ENCODE assay signal across 8 cellular contexts in the genomic region with DNA sequence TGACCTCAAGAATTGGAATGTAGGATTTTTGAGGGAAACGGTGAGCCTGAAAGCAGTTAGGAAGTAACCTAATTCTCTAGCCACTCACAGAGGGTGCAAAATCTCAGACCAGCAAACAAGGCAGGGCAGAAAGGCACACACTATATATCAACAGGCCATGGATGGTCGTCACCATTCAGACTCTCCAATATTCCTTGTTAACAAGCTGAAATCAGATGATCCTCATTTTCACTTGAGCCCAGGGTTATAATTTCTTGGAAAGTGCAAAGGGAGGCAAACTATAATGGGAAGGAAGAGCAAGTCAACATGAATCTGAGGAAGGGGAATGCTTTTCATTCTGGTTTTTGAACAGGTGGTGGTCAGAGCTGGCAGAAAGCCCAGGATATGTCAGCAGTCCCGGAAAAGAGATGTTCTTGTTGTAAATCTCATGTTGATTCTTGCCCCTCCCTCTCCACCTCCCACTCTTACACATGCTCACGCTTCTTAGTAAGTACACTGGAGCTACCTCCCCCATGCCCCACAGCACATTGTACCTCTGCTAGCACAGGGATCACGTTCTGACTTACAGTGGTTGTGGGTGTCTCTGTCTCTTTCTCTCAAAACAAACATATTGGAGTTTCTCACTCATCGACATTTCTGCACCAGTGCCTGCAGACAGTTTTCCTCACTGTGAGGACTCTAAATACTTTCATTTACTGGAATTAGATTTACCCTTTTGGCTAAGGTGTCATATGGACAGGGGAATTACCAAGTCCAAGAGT.
DNase-seq lines count a peak whose midpoint lies in the region; ATAC-seq and TF ChIP-seq lines count a peak whose summit lies in the region.

No MANE protein-coding gene starts in this region.

- in situ Hi-C loops in ACHN (cut with HindIII; ENCODE audit: low pct_ligation_motif_present, low pct_unique_long_range_greater_than_20kb, low sequenced_read_pairs), result no loop called here

- POLR2A ChIA-PET in WTC11 (lab: Charles Lee), result no interaction called here

- H3K27me3 Mint-ChIP-seq in WTC11 (ENCODE audit: low read depth), result no peaks in the 10 kb centered on the region

- H3K4me1 Mint-ChIP-seq in WTC11, result peaks cover 36% of the 10 kb centered on the region

- peak; percentile 25 for DNase-seq in NCI-H1694 (lab: John Stamatoyannopoulos, UW)
- no peak for DNase-seq in WTC11 (ENCODE audit: low spot score)
- DNase-seq in foreskin fibroblast, result peak; percentile 50 to 66
- DNase-seq in stimulated activated CD4-positive, alpha-beta T cell treated with anti-CD3 and anti-CD28 coated beads, Interleukin-1b, Interleukin-23, amount 100 ng/mL, for 48 hours, result peak; percentile 69
- no peak for DNase-seq in ACHN
- no peak for DNase-seq in epidermal melanocyte (ENCODE audit: insufficient read length, low spot score)

- H3K27ac Mint-ChIP-seq in WTC11, result peak overlapping the region; percentile 34; the same call in 1 of the 2 replicates

- H3K9me3 Mint-ChIP-seq in WTC11, result peaks cover 19% of the 10 kb centered on the region

- H3K36me3 Mint-ChIP-seq in WTC11, result peaks cover 9% of the 10 kb centered on the region

- ATAC-seq in GM18498 (IDR thresholded peaks at IDR 0.05; ENCODE audit: unreplicated experiment) (peak; percentile 69), HG02763 (IDR thresholded peaks at IDR 0.05; ENCODE audit: unreplicated experiment) (peak; percentile 53), WTC11 (no peak)

- CTCF ChIA-PET in WTC11 (lab: Charles Lee), result interaction anchor here (0.7 kb wide), 1 partner anchor 138 kb away, joined by 3 read pairs; no protein-coding TSS in a partner anchor

- TF ChIP-seq CTCF in WTC11 (IDR thresholded peaks at IDR 0.05), result no peak
- TF ChIP-seq CTCF in foreskin fibroblast (IDR thresholded peaks at IDR 0.05; ENCODE audit: low read depth, low read length), result no peak

- H3K4me3 ChIP-seq in foreskin fibroblast (ENCODE audit: low read depth in 1 of 2, low read length in 2 of 2), result no peak overlapping the region

- H3K4me3 Mint-ChIP-seq in WTC11, result no peak overlapping the region

TF ChIP-seq in WTC11, 78 proteins besides CTCF, POLR2A, EP300 and RAD21 (continues in another document):
- TF ChIP-seq PRRX2 (CRISPR knock-in tag; IDR thresholded peaks at IDR 0.05) (no peak), SP1 (CRISPR knock-in tag; conservative IDR thresholded peaks at IDR 0.05) (no peak), RELA (CRISPR knock-in tag; IDR thresholded peaks at IDR 0.05; ENCODE audit: borderline replicate concordance) (no peak)
- TF ChIP-seq, protein P1, sequence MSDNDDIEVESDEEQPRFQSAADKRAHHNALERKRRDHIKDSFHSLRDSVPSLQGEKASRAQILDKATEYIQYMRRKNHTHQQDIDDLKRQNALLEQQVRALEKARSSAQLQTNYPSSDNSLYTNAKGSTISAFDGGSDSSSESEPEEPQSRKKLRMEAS (CRISPR knock-in tag; IDR thresholded peaks at IDR 0.05), result no peak
- TF ChIP-seq, protein P2, sequence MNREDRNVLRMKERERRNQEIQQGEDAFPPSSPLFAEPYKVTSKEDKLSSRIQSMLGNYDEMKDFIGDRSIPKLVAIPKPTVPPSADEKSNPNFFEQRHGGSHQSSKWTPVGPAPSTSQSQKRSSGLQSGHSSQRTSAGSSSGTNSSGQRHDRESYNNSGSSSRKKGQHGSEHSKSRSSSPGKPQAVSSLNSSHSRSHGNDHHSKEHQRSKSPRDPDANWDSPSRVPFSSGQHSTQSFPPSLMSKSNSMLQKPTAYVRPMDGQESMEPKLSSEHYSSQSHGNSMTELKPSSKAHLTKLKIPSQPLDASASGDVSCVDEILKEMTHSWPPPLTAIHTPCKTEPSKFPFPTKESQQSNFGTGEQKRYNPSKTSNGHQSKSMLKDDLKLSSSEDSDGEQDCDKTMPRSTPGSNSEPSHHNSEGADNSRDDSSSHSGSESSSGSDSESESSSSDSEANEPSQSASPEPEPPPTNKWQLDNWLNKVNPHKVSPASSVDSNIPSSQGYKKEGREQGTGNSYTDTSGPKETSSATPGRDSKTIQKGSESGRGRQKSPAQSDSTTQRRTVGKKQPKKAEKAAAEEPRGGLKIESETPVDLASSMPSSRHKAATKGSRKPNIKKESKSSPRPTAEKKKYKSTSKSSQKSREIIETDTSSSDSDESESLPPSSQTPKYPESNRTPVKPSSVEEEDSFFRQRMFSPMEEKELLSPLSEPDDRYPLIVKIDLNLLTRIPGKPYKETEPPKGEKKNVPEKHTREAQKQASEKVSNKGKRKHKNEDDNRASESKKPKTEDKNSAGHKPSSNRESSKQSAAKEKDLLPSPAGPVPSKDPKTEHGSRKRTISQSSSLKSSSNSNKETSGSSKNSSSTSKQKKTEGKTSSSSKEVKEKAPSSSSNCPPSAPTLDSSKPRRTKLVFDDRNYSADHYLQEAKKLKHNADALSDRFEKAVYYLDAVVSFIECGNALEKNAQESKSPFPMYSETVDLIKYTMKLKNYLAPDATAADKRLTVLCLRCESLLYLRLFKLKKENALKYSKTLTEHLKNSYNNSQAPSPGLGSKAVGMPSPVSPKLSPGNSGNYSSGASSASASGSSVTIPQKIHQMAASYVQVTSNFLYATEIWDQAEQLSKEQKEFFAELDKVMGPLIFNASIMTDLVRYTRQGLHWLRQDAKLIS (CRISPR knock-in tag; IDR thresholded peaks at IDR 0.05; ENCODE audit: borderline replicate concordance), result no peak
- TF ChIP-seq, protein P3, sequence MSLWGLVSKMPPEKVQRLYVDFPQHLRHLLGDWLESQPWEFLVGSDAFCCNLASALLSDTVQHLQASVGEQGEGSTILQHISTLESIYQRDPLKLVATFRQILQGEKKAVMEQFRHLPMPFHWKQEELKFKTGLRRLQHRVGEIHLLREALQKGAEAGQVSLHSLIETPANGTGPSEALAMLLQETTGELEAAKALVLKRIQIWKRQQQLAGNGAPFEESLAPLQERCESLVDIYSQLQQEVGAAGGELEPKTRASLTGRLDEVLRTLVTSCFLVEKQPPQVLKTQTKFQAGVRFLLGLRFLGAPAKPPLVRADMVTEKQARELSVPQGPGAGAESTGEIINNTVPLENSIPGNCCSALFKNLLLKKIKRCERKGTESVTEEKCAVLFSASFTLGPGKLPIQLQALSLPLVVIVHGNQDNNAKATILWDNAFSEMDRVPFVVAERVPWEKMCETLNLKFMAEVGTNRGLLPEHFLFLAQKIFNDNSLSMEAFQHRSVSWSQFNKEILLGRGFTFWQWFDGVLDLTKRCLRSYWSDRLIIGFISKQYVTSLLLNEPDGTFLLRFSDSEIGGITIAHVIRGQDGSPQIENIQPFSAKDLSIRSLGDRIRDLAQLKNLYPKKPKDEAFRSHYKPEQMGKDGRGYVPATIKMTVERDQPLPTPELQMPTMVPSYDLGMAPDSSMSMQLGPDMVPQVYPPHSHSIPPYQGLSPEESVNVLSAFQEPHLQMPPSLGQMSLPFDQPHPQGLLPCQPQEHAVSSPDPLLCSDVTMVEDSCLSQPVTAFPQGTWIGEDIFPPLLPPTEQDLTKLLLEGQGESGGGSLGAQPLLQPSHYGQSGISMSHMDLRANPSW (CRISPR knock-in tag; conservative IDR thresholded peaks at IDR 0.05; ENCODE audit: low read depth), result no peak
- TF ChIP-seq, protein P4, sequence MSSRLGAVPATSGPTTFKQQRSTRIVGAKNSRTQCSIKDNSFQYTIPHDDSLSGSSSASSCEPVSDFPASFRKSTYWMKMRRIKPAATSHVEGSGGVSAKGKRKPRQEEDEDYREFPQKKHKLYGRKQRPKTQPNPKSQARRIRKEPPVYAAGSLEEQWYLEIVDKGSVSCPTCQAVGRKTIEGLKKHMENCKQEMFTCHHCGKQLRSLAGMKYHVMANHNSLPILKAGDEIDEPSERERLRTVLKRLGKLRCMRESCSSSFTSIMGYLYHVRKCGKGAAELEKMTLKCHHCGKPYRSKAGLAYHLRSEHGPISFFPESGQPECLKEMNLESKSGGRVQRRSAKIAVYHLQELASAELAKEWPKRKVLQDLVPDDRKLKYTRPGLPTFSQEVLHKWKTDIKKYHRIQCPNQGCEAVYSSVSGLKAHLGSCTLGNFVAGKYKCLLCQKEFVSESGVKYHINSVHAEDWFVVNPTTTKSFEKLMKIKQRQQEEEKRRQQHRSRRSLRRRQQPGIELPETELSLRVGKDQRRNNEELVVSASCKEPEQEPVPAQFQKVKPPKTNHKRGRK (CRISPR knock-in tag; IDR thresholded peaks at IDR 0.05; ENCODE audit: borderline replicate concordance), result no peak
- TF ChIP-seq, protein P5, sequence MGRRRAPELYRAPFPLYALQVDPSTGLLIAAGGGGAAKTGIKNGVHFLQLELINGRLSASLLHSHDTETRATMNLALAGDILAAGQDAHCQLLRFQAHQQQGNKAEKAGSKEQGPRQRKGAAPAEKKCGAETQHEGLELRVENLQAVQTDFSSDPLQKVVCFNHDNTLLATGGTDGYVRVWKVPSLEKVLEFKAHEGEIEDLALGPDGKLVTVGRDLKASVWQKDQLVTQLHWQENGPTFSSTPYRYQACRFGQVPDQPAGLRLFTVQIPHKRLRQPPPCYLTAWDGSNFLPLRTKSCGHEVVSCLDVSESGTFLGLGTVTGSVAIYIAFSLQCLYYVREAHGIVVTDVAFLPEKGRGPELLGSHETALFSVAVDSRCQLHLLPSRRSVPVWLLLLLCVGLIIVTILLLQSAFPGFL (CRISPR knock-in tag; IDR thresholded peaks at IDR 0.05; ENCODE audit: borderline replicate concordance), result no peak
- TF ChIP-seq, protein P6, sequence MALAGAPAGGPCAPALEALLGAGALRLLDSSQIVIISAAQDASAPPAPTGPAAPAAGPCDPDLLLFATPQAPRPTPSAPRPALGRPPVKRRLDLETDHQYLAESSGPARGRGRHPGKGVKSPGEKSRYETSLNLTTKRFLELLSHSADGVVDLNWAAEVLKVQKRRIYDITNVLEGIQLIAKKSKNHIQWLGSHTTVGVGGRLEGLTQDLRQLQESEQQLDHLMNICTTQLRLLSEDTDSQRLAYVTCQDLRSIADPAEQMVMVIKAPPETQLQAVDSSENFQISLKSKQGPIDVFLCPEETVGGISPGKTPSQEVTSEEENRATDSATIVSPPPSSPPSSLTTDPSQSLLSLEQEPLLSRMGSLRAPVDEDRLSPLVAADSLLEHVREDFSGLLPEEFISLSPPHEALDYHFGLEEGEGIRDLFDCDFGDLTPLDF (CRISPR knock-in tag; IDR thresholded peaks at IDR 0.05), result no peak
- TF ChIP-seq, protein P7, sequence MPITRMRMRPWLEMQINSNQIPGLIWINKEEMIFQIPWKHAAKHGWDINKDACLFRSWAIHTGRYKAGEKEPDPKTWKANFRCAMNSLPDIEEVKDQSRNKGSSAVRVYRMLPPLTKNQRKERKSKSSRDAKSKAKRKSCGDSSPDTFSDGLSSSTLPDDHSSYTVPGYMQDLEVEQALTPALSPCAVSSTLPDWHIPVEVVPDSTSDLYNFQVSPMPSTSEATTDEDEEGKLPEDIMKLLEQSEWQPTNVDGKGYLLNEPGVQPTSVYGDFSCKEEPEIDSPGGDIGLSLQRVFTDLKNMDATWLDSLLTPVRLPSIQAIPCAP (CRISPR knock-in tag; IDR thresholded peaks at IDR 0.05), result no peak

Comparison
In these comparisons a context has a peak if more than half of its experiments do, and no peak if none do; other contexts are left out.
1. DNase-seq: peak in NCI-H1694 (single experiment), foreskin fibroblast (2 of 2) and stimulated activated CD4-positive, alpha-beta T cell treated with anti-CD3 and anti-CD28 coated beads, Interleukin-1b, Interleukin-23, amount 100 ng/mL, for 48 hours (single experiment); none in WTC11 (single experiment), ACHN (single experiment) and epidermal melanocyte (single experiment).